ENCODE assay signal across 8 cellular contexts in genomic region chr4:56049428-56050212, GRCh38.
DNase-seq lines count a peak whose midpoint lies in the region; ATAC-seq and TF ChIP-seq lines count a peak whose summit lies in the region.

No MANE protein-coding gene starts in this region.

- peaks cover 16% of the 10 kb centered on the region for H3K4me1 ChIP-seq in HUES48 (ENCODE audit: control insufficient read depth, insufficient read depth, low read length)
- no peaks in the 10 kb centered on the region for H3K4me1 ChIP-seq in colonic mucosa
- H3K4me1 ChIP-seq in left lung: peaks cover 3 to 17% of the 10 kb centered on the region in 2 donors

- peak overlapping the region; percentile 87 for H3K9ac ChIP-seq in HUES48 (ENCODE audit: low read depth, low read length)
- H3K9ac ChIP-seq in colonic mucosa (ENCODE audit: low read depth in 2 of 2, low read length in 2 of 2): peak overlapping the region; percentile 57 to 72

- in situ Hi-C loops in SK-MEL-5 (cut with HindIII; ENCODE audit: low pct_unique_long_range_greater_than_20kb, low sequenced_read_pairs): no loop called here

- intact Hi-C loops in colonic mucosa (cut with DNase I): loop anchor here (10.0 kb wide), 1 partner anchor 255 kb away; no protein-coding TSS in a partner anchor
- intact Hi-C loops in left lung (cut with DNase I): no loop called here

- H3K27me3 ChIP-seq in HUES48 (ENCODE audit: control insufficient read depth, insufficient read depth, low read length): no peaks in the 10 kb centered on the region
- H3K27me3 ChIP-seq in colonic mucosa: no peaks in the 10 kb centered on the region
- H3K27me3 ChIP-seq in left lung: peaks cover 23 to 67% of the 10 kb centered on the region in 2 donors

- H3K4me3 ChIP-seq in HUES48 (ENCODE audit: low read depth, low read length) (peak overlapping the region; percentile 91), colonic mucosa (peak overlapping the region; percentile 80), left lung (peak overlapping the region; percentile 52 to 53)

- peak; percentile 29 for DNase-seq in NCI-H1436 (lab: John Stamatoyannopoulos, UW)
- no peak for DNase-seq in NCI-H1436 treated with DMSO at 0.1 percent for 48 hours (lab: John Stamatoyannopoulos, UW)
- DNase-seq in SK-MEL-5 (ENCODE audit: low read depth, low spot score): peak; percentile 78
- peak; percentile 57 for DNase-seq in colonic mucosa
- no peak for DNase-seq in left lung
- DNase-seq in stimulated activated CD8-positive, alpha-beta memory T cell treated with anti-CD3 and anti-CD28 coated beads, Interleukin-4, amount 100 ng/mL, for 48 hours: peak; percentile 38

- no peak for TF ChIP-seq CTCF in colonic mucosa (IDR thresholded peaks at IDR 0.05)
- TF ChIP-seq CTCF in left lung (IDR thresholded peaks at IDR 0.05): no peak

- H3K27ac ChIP-seq in HUES48 (ENCODE audit: low read depth, low read length): peak overlapping the region; percentile 94
- peak overlapping the region; percentile 53 for H3K27ac ChIP-seq in colonic mucosa
- H3K27ac ChIP-seq in left lung: no peak overlapping the region

- H3K9me3 ChIP-seq in HUES48 (ENCODE audit: control insufficient read depth, insufficient read depth, low read length): no peaks in the 10 kb centered on the region
- no peaks in the 10 kb centered on the region for H3K9me3 ChIP-seq in colonic mucosa
- no peaks in the 10 kb centered on the region for H3K9me3 ChIP-seq in left lung

- H3K36me3 ChIP-seq in HUES48 (ENCODE audit: control insufficient read depth, insufficient read depth, low read length) (no peaks in the 10 kb centered on the region), colonic mucosa (no peaks in the 10 kb centered on the region), left lung (no peaks in the 10 kb centered on the region)

- ATAC-seq in GM21529 (IDR thresholded peaks at IDR 0.05; ENCODE audit: unreplicated experiment): peak; percentile 35
- ATAC-seq in left lung: peak; percentile 48

Comparison
In these comparisons a context has a peak if more than half of its experiments do, and no peak if none do; other contexts are left out.
1. DNase-seq: peak in NCI-H1436 (single experiment), SK-MEL-5 (single experiment), colonic mucosa (single experiment) and stimulated activated CD8-positive, alpha-beta memory T cell treated with anti-CD3 and anti-CD28 coated beads, Interleukin-4, amount 100 ng/mL, for 48 hours (single experiment); none in NCI-H1436 treated with DMSO at 0.1 percent for 48 hours (single experiment) and left lung (0 of 2).
2. H3K27ac ChIP-seq: peak in HUES48 (single experiment) and colonic mucosa (single experiment); none in left lung (0 of 2).
3. Peak in every context shown above with its lines, with median percentiles within 50 percentile points of each other: H3K4me3 ChIP-seq.